In genomic region chr11:22624742-22625447, GRCh38 we compare ENCODE assay signal across 8 cellular contexts. TPM values are rescaled to one million over a fixed set of nuclear protein-coding genes. Genes with fewer than 3 reads are reported as not detected.
DNase-seq lines count a peak whose midpoint lies in the region; ATAC-seq and TF ChIP-seq lines count a peak whose summit lies in the region.

No MANE protein-coding gene starts in this region.

- H3K27ac Mint-ChIP-seq in H9 = peak overlapping the region; percentile 99 to 100 (median 99)

- H3K4me1 ChIP-seq in H9 (ENCODE audit: insufficient read depth, low read length) (no peaks in the 10 kb centered on the region), RWPE2 (ENCODE audit: insufficient read depth, poor library complexity, severe bottlenecking) (peaks cover 11% of the 10 kb centered on the region), adrenal gland (replicated peaks in 1 of 2) (peaks cover 4 to 15% of the 10 kb centered on the region in 2 donors), psoas muscle (peaks cover 17% of the 10 kb centered on the region)

- H2BK15ac ChIP-seq in H9 (ENCODE audit: low read depth, low read length) = no peak overlapping the region

- H3K4me3 Mint-ChIP-seq in H9 = peak overlapping the region; percentile 93 to 94

- H3T11ph ChIP-seq in H9 (ENCODE audit: low read length) = no peak overlapping the region

- peak overlapping the region; percentile 71 for H3K4me2 ChIP-seq in H9 (ENCODE audit: insufficient read depth, insufficient read length, low read length)

- H3K56ac ChIP-seq in H9 (ENCODE audit: insufficient read length, low read depth, low read length) = no peak overlapping the region

- no peaks in the 10 kb centered on the region for H3K27me3 ChIP-seq in H9 (ENCODE audit: insufficient read depth, low read length)
- no peaks in the 10 kb centered on the region for H3K27me3 ChIP-seq in RWPE2 (ENCODE audit: insufficient read depth, poor library complexity, severe bottlenecking)
- no peaks in the 10 kb centered on the region for H3K27me3 ChIP-seq in adrenal gland
- H3K27me3 ChIP-seq in psoas muscle (ENCODE audit: insufficient read depth in 3 of 3, low read length in 2 of 3) = no peaks in the 10 kb centered on the region

- H2BK20ac ChIP-seq in H9 (ENCODE audit: low read depth, low read length, poor library complexity, severe bottlenecking) = no peak overlapping the region

- H3K9me3 ChIP-seq in H9 (ENCODE audit: control insufficient read depth, low read depth, low read length) = no peaks in the 10 kb centered on the region
- H3K9me3 ChIP-seq in RWPE2 (ENCODE audit: severe bottlenecking) = no peaks in the 10 kb centered on the region
- H3K9me3 ChIP-seq in adrenal gland (replicated peaks in 1 of 3) = no peaks in the 10 kb centered on the region
- no peaks in the 10 kb centered on the region for H3K9me3 ChIP-seq in psoas muscle

- H3K36me3 ChIP-seq in RWPE2 (ENCODE audit: low read depth) = peaks cover 4% of the 10 kb centered on the region; the same call in 1 of the 2 replicates
- no peaks in the 10 kb centered on the region for H3K36me3 ChIP-seq in adrenal gland (replicated peaks in 1 of 2)
- no peaks in the 10 kb centered on the region for H3K36me3 ChIP-seq in psoas muscle (ENCODE audit: insufficient read depth in 1 of 2, low read depth in 1 of 2)

- no peaks in the 10 kb centered on the region for H4K20me1 ChIP-seq in H9 (ENCODE audit: control insufficient read depth, insufficient read depth, insufficient read length)

- H3K9me3 Mint-ChIP-seq in H9 = no peaks in the 10 kb centered on the region; a peak in 1 of 5 replicates

- H3K4ac ChIP-seq in H9 (ENCODE audit: low read depth, low read length) = 0 out of 2 replicates have a peak overlapping the region, but pooled peaks have one; percentile 13

- peak overlapping the region; percentile 49 for H4K5ac ChIP-seq in H9 (ENCODE audit: insufficient read length, low read depth, low read length)

- H4K8ac ChIP-seq in H9 (replicated peaks; ENCODE audit: insufficient read length, low read depth, low read length) = peak overlapping the region; percentile 17

- H3K79me2 ChIP-seq in H9 (ENCODE audit: insufficient read depth, low read length) = no peaks in the 10 kb centered on the region

- H2AK5ac ChIP-seq in H9 (ENCODE audit: insufficient read length, low read length) = no peak overlapping the region

- H3K79me1 ChIP-seq in H9 (ENCODE audit: insufficient read depth, low read depth, low read length, poor library complexity, severe bottlenecking) = no peaks in the 10 kb centered on the region

- ATAC-seq in RWPE2 (ENCODE audit: low read depth) = peak; percentile 65
- peak; percentile 86 for ATAC-seq in left ventricle myocardium superior
- ATAC-seq in psoas muscle = peak; percentile 78 to 89 (median 82)

- intact Hi-C loops in adrenal gland (cut with DNase I) (no loop called here), left ventricle myocardium superior (cut with micrococcal nuclease) (loop anchor here (10.0 kb wide), 1 partner anchor 190 kb away; no protein-coding TSS in a partner anchor), psoas muscle (cut with DNase I) (loop anchor here (1.0 to 10.0 kb wide), 4 partner anchors 41 to 290 kb away; partner anchors contain the start of genes GAS2 (in 2 of the 2) and SLC17A6 (in 1 of the 2))

- H3K4me3 ChIP-seq in GM08714 (ENCODE audit: low read length) = peak overlapping the region; percentile 76
- H3K4me3 ChIP-seq in RWPE2 (ENCODE audit: severe bottlenecking) = peak overlapping the region; percentile 84
- H3K4me3 ChIP-seq in adrenal gland = peak overlapping the region; percentile 48 to 95 (median 86)
- peak overlapping the region; percentile 89 for H3K4me3 ChIP-seq in psoas muscle

- peaks cover 9% of the 10 kb centered on the region for H3K23me2 ChIP-seq in H9 (ENCODE audit: insufficient read length, low read depth, low read length, poor library complexity, severe bottlenecking)

- no CpG with 5 or more reads among the region's 31 CpGs for WGBS in H9 (ENCODE audit: extremely low coverage, insufficient read length, low lambda C conversion rate)
- 6 to 65% (median 7%) methylated on average over 2 to 31 of the region's 31 CpGs for WGBS in adrenal gland, 4 donors
- WGBS in psoas muscle, 3 donors = 4 to 6% (median 6%) methylated on average over 31 of the region's 31 CpGs

- peak overlapping the region; percentile 99 for H3K14ac ChIP-seq in H9 (ENCODE audit: insufficient read depth, low read length)

- peaks cover 0 to 3% (median 0%) of the 10 kb centered on the region in 3 experiments; a peak in 1 of 7 replicates for H3K36me3 Mint-ChIP-seq in H9 (ENCODE audit: insufficient read depth in 1 of 3, low read depth in 3 of 3)

- H3K27ac ChIP-seq in H9 (ENCODE audit: insufficient read length, low read depth, low read length) = peak overlapping the region; percentile 81
- H3K27ac ChIP-seq in RWPE2 (ENCODE audit: poor library complexity, severe bottlenecking) = peak overlapping the region; percentile 71
- H3K27ac ChIP-seq in adrenal gland = peak overlapping the region; percentile 29 to 92 (median 89)
- peak overlapping the region; percentile 85 for H3K27ac ChIP-seq in psoas muscle

- peak overlapping the region; percentile 98 for H3K18ac ChIP-seq in H9 (ENCODE audit: insufficient read length, low read depth, low read length)

- H2AFZ ChIP-seq in H9 (ENCODE audit: low read length) = no peak overlapping the region

- H2BK5ac ChIP-seq in H9 (ENCODE audit: insufficient read length, low read length) = no peak overlapping the region

- peaks cover 14 to 16% of the 10 kb centered on the region in 2 experiments for H3K4me1 Mint-ChIP-seq in H9

- H3K27me3 Mint-ChIP-seq in H9 (ENCODE audit: low read depth) = no peaks in the 10 kb centered on the region

- H2BK120ac ChIP-seq in H9 (ENCODE audit: low read depth, low read length, poor library complexity, severe bottlenecking) = no peak overlapping the region

- H2BK12ac ChIP-seq in H9 (ENCODE audit: insufficient read length, low read depth, low read length) = no peak overlapping the region

- H3K9ac ChIP-seq in H9 (ENCODE audit: extremely low read depth, insufficient read length, low read length) = peak overlapping the region; percentile 81

- no peak overlapping the region for H4K91ac ChIP-seq in H9 (ENCODE audit: insufficient read length, low read depth, low read length)

- peak; percentile 85 for DNase-seq in H9
- DNase-seq in LoVo (ENCODE audit: low spot score) = peak; percentile 51
- DNase-seq in RWPE2 (ENCODE audit: low spot score) = peak; percentile 63
- DNase-seq in adrenal gland = peak; percentile 56 to 82 (median 68)
- peak; percentile 71 for DNase-seq in left ventricle myocardium superior
- DNase-seq in psoas muscle = peak; percentile 57 to 81
- no peak for DNase-seq in OCI-M2 (lab: John Stamatoyannopoulos, UW; ENCODE audit: unreplicated experiment)

- H3K23ac ChIP-seq in H9 (ENCODE audit: insufficient read length, low read depth, low read length) = no peak overlapping the region

- peak in 1 of 2 donors; percentile 1 for TF ChIP-seq POLR2A in adrenal gland (IDR thresholded peaks at IDR 0.05)

- TF ChIP-seq CTCF in H9 (conservative IDR thresholded peaks at IDR 0.05) (peak; percentile 64), RWPE2 (IDR thresholded peaks at IDR 0.05; ENCODE audit: poor library complexity, severe bottlenecking) (peak; percentile 75), adrenal gland (IDR thresholded peaks at IDR 0.05) (peak in 2 of 6 experiments; percentile 24 to 41), psoas muscle (IDR thresholded peaks at IDR 0.05) (peak; percentile 39)

RNA-seq across cellular contexts. Expression of gene FANCF, which starts 0.7 kb away (rescaled TPM):
- total RNA-seq in H9 (2021) (15.3 and 17.8 TPM in 2 replicates), adrenal gland (10 to 100 TPM in 5 of 8 donors, 1 to 10 TPM in 3; 6.0 to 16.1 (median 11.0) TPM), left ventricle myocardium superior (5.3 TPM), psoas muscle (1 to 10 TPM; 1.4 to 2.2 (median 1.7) TPM)
- polyA plus RNA-seq in adrenal gland (10 to 100 TPM in 1 of 3 donors, 1 to 10 TPM in 2; 5.7 to 14.1 (median 6.6) TPM), psoas muscle (1 to 10 TPM; 1.3 to 5.1 (median 2.4) TPM)

RNA-seq across cellular contexts. Expression of gene GAS2, which starts 41.5 kb away (rescaled TPM):
- 1.7 and 1.8 TPM in 2 replicates for total RNA-seq in H9 (2021)
- total RNA-seq in adrenal gland = 1 to 10 TPM; 1.2 to 5.8 (median 2.5) TPM
- 1 to 10 TPM in 1 of 3 donors, under 1 TPM in 2; 0.56 to 1.4 (median 0.61) TPM for polyA plus RNA-seq in adrenal gland
- 13.0 TPM for total RNA-seq in left ventricle myocardium superior
- 1 to 10 TPM; 2.2 to 4.6 (median 2.9) TPM for total RNA-seq in psoas muscle
- polyA plus RNA-seq in psoas muscle = 1 to 10 TPM in 1 of 3 donors, under 1 TPM in 2; 0.51 to 2.9 (median 0.63) TPM

Comparison
In these comparisons a context has a peak if more than half of its experiments do, and no peak if none do; other contexts are left out.
1. intact Hi-C loops: an anchor here in left ventricle myocardium superior (10.0 kb wide) and psoas muscle (1.0 to 10.0 kb wide); none called in adrenal gland.